Comparison of ENCODE assay signal across 8 cellular contexts in the genomic region with DNA sequence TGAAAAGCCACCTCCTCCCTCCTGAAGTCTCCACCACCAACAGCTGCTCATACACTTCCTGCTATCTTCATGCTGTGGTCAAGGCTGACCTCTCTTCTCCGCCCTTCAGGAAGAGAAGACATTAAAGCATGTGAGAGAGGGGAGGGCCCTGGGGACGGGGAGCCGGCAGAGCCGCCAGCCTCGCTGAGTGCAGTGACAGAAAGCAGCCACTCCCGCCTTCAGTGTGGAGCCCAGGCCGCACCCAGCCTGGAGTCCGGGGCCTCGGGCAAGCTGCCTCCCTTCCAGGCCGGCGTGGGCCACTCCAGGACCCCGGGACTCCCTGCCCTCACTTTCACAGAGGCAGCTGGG.
DNase-seq lines count a peak whose midpoint lies in the region; ATAC-seq, FAIRE-seq and TF ChIP-seq lines count a peak whose summit lies in the region.

No MANE protein-coding gene starts in this region.

- DNase-seq in NB4 (ENCODE audit: low read depth) (peak; percentile 93), colonic mucosa (peak; percentile 80), natural killer cell (no peak), middle frontal gyrus (ENCODE audit: extremely low spot score, low spot score) (no peak), D721Med (ENCODE audit: insufficient read length, low spot score) (no peak), NAMALWA (ENCODE audit: low spot score) (no peak)

- H3K4me3 Mint-ChIP-seq in natural killer cell: peak overlapping the region; percentile 92

- H3K27ac Mint-ChIP-seq in natural killer cell: peak overlapping the region; percentile 92 to 93

- H3K9me3 ChIP-seq in BLaER1 treated with 17β-estradiol and CSF1 and Interleukin-3, amounts not matched to agents 10 nM and 100 nM (replicated peaks in 1 of 11): no peaks in the 10 kb centered on the region
- H3K9me3 ChIP-seq in colonic mucosa: no peaks in the 10 kb centered on the region

- peaks cover 54 to 66% of the 10 kb centered on the region in 2 donors for H3K4me1 Mint-ChIP-seq in natural killer cell

- no peak for TF ChIP-seq POLR2A in NB4 (IDR thresholded peaks at IDR 0.05; ENCODE audit: extremely low read depth, insufficient read length)

- TF ChIP-seq CTCF in NB4 (IDR thresholded peaks at IDR 0.05; ENCODE audit: low read depth, low read length): no peak
- no peak for TF ChIP-seq CTCF in colonic mucosa (IDR thresholded peaks at IDR 0.05)
- no peak for TF ChIP-seq CTCF in natural killer cell (IDR thresholded peaks at IDR 0.05)
- no peak for TF ChIP-seq CTCF in D721Med (IDR thresholded peaks at IDR 0.05; ENCODE audit: insufficient read depth, missing control alignments)

- peaks cover 0 to 5% of the 10 kb centered on the region in 2 donors for H3K9me3 Mint-ChIP-seq in natural killer cell

- peak overlapping the region in 4 of 11 experiments; percentile 32 to 50 (median 37); a peak in 9 of 22 replicates for H3K27ac ChIP-seq in BLaER1 treated with 17β-estradiol and CSF1 and Interleukin-3, amounts not matched to agents 10 nM and 100 nM
- H3K27ac ChIP-seq in colonic mucosa: peak overlapping the region; percentile 67

- H3K9ac ChIP-seq in BLaER1 treated with 17β-estradiol and CSF1 and Interleukin-3, amounts not matched to agents 10 nM and 100 nM: peak overlapping the region in 10 of 11 experiments; percentile 28 to 64 (median 47); a peak in 15 of 22 replicates
- peak overlapping the region; percentile 60 to 70 for H3K9ac ChIP-seq in colonic mucosa (ENCODE audit: low read depth in 2 of 2, low read length in 2 of 2)

- H3K27me3 ChIP-seq in BLaER1 treated with 17β-estradiol and CSF1 and Interleukin-3, amounts not matched to agents 10 nM and 100 nM: peaks cover 0 to 58% (median 14%) of the 10 kb centered on the region in 11 experiments; a peak in 16 of 22 replicates
- H3K27me3 ChIP-seq in colonic mucosa: no peaks in the 10 kb centered on the region

- H3K4me1 ChIP-seq in BLaER1 treated with 17β-estradiol and CSF1 and Interleukin-3, amounts not matched to agents 10 nM and 100 nM: peaks cover 44 to 67% (median 60%) of the 10 kb centered on the region in 10 experiments
- peaks cover 13% of the 10 kb centered on the region for H3K4me1 ChIP-seq in colonic mucosa

- no peaks in the 10 kb centered on the region for H3K36me3 Mint-ChIP-seq in natural killer cell

- no peaks in the 10 kb centered on the region for H3K27me3 Mint-ChIP-seq in natural killer cell (ENCODE audit: low read depth in 2 of 2)

- H3K4me3 ChIP-seq in BLaER1 treated with 17β-estradiol and CSF1 and Interleukin-3, amounts not matched to agents 10 nM and 100 nM: peak overlapping the region in 2 of 10 experiments; percentile 13 to 29; a peak in 2 of 20 replicates
- no peak overlapping the region for H3K4me3 ChIP-seq in NB4 (ENCODE audit: low read depth, low read length)
- H3K4me3 ChIP-seq in colonic mucosa: no peak overlapping the region

- ATAC-seq in natural killer cell (peak; percentile 79 to 89 (median 84)), HG03457 (IDR thresholded peaks at IDR 0.05; ENCODE audit: unreplicated experiment) (no peak)

- H3K36me3 ChIP-seq in BLaER1 treated with 17β-estradiol and CSF1 and Interleukin-3, amounts not matched to agents 10 nM and 100 nM: no peaks in the 10 kb centered on the region
- H3K36me3 ChIP-seq in colonic mucosa: no peaks in the 10 kb centered on the region

- intact Hi-C loops in colonic mucosa (cut with DNase I) (no loop called here), natural killer cell (cut with micrococcal nuclease) (loop anchor here (2.0 kb wide), 1 partner anchor 17 kb away; no protein-coding TSS in a partner anchor)

- H4K20me1 ChIP-seq in BLaER1 treated with 17β-estradiol and CSF1 and Interleukin-3, amounts not matched to agents 10 nM and 100 nM: peaks cover 0 to 27% (median 11%) of the 10 kb centered on the region in 11 experiments; a peak in 12 of 22 replicates

- no peak for FAIRE-seq in D721Med (lab: Jason Lieb, UNC)

- peak overlapping the region; percentile 78 to 95 (median 91) for H3K4me2 ChIP-seq in BLaER1 treated with 17β-estradiol and CSF1 and Interleukin-3, amounts not matched to agents 10 nM and 100 nM

Comparison
In these comparisons a context has a peak if more than half of its experiments do, and no peak if none do; other contexts are left out.
1. DNase-seq: peak in NB4 (single experiment) and colonic mucosa (single experiment); none in natural killer cell (single experiment), middle frontal gyrus (single experiment), D721Med (single experiment) and NAMALWA (single experiment).